ENCODE assay signal across 15 cellular contexts in the genomic region with DNA sequence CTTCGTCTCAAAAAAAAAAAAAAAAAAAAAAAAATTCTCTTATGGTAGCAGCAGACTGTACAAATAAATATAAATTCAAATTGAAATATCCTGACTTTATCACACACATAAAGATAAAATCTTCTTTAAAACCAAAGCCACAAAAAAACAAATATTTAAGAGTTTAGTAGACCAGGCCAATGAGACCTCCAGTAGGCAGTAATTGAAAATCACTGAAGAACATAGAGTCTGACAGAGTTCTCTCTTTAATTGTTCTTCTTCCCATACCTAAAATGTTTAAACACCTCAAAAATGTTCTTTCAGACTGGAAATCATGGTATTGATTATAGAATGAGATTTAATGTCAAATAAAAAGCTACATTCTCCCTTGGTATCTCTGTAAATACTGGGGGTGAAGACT.
"Had no signal": no experiment of that assay in that cellular context is flagged by ENCODE, and none has a peak within 500 bp of the region (broad histone marks: within the 10 kb centered on the region; RNA-seq: fewer than 3 reads in every experiment).

No MANE protein-coding gene starts in this region.

- H3K9me3 Mint-ChIP-seq: natural killer cell treated with Interleukin-12 subunit alpha and Interleukin-12 subunit beta and Interleukin-15 and Interleukin-18, amount 100 ng/mL, for 72 hours had no signal

- H3K4me1 ChIP-seq: right atrium auricular region had no signal

- H3K4me3 ChIP-seq: cardiac muscle cell, dorsolateral prefrontal cortex, right atrium auricular region, skin epidermis had no signal

- DNase-seq: activated CD4-positive, alpha-beta T cell treated with anti-CD3 and anti-CD28 coated beads for 4 hours; activated CD8-positive, alpha-beta T cell treated with anti-CD3 and anti-CD28 coated beads for 36 hours; dorsolateral prefrontal cortex; mesendoderm; nucleus accumbens; stimulated activated naive CD8-positive, alpha-beta T cell treated with anti-CD3 and anti-CD28 coated beads, Interleukin-15, Interleukin-2, amounts not matched to agents 100 U/mL and 50 U/mL, for 24 hours; trophoblast cell; WERI-Rb-1 had no signal

- H3K4me3 Mint-ChIP-seq: activated CD8-positive, alpha-beta T cell treated with anti-CD3 and anti-CD28 coated beads for 36 hours; natural killer cell treated with Interleukin-12 subunit alpha and Interleukin-12 subunit beta and Interleukin-15 and Interleukin-18, amount 100 ng/mL, for 72 hours; T-helper 1 cell treated with Interleukin-12 subunit alpha and Interleukin-12 subunit beta and Interleukin-4 antibody, amounts not matched to agents 30 μg/mL and 1 μg/mL, for 36 hours had no signal

- H3K27me3 Mint-ChIP-seq: activated CD8-positive, alpha-beta T cell treated with anti-CD3 and anti-CD28 coated beads for 36 hours; natural killer cell treated with Interleukin-12 subunit alpha and Interleukin-12 subunit beta and Interleukin-15 and Interleukin-18, amount 100 ng/mL, for 72 hours; progenitor cell of endocrine pancreas had no signal

- H3K27me3 ChIP-seq: cardiac muscle cell, dorsolateral prefrontal cortex, right atrium auricular region had no signal

- H3K27ac ChIP-seq: cardiac muscle cell, dorsolateral prefrontal cortex, right atrium auricular region, skin epidermis, WERI-Rb-1 had no signal

- H3K27ac Mint-ChIP-seq: activated CD8-positive, alpha-beta T cell treated with anti-CD3 and anti-CD28 coated beads for 36 hours; progenitor cell of endocrine pancreas had no signal

- H3K9me3 ChIP-seq: right atrium auricular region had no signal

- ATAC-seq: activated CD8-positive, alpha-beta T cell treated with anti-CD3 and anti-CD28 coated beads for 36 hours; esophagus mucosa; natural killer cell treated with Interleukin-12 subunit alpha and Interleukin-12 subunit beta and Interleukin-15 and Interleukin-18, amount 100 ng/mL, for 72 hours; stimulated activated naive CD8-positive, alpha-beta T cell treated with anti-CD3 and anti-CD28 coated beads, Interleukin-15, Interleukin-2, amounts not matched to agents 100 U/mL and 50 U/mL, for 24 hours had no signal
